Comparison of ENCODE assay signal across 18 cellular contexts in the genomic region with DNA sequence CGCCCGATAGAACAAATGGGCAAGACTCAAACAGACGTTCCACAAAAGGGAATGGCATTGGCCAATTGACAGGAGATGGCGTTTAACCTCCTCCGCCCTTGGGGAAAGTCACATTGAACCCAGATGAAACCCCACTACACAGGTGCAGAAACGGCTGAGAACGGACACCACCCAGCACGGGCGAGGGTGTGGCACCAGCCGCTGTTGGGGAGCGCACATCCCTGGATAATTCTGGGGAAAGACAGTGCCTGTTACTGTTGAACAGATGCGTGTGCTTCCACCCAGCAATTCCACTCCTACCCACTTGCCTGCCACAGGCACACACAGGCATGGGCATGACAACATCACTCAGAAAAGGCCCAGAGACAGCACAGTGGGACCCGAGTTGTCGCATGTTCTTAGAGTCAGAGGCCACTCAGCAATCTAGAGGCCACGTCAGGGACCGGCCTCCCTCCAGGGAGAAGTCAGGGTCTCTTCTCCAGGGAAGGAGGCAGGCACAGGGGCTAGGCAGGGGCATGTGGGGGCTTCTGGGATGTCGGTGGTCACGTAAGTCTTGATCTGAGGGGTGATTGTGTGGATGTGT. TPM values are rescaled to one million over a fixed set of nuclear protein-coding genes. Genes with fewer than 3 reads are reported as not detected.
A peak's percentile ranks its signal among the peaks of the same experiment; 100 is the strongest.
DNase-seq lines count a peak whose midpoint lies in the region; ATAC-seq and TF ChIP-seq lines count a peak whose summit lies in the region.
"Had no signal": no experiment of that assay in that cellular context is flagged by ENCODE, and none has a peak within 500 bp of the region (broad histone marks: within the 10 kb centered on the region; RNA-seq: fewer than 3 reads in every experiment).

No MANE protein-coding gene starts in this region.

- H3K4me2 ChIP-seq in neuronal stem cell (ENCODE audit: insufficient read depth, low read length, poor library complexity, severe bottlenecking): no peak overlapping the region
- H3K4me2 ChIP-seq: GM23338 had no signal

- H3K36me3 ChIP-seq in neuronal stem cell (replicated peaks in 1 of 2; ENCODE audit: control insufficient read depth in 2 of 2, insufficient read depth in 2 of 2, low read length in 2 of 2) (no peaks in the 10 kb centered on the region), upper lobe of right lung (no peaks in the 10 kb centered on the region), esophagus squamous epithelium (no peaks in the 10 kb centered on the region)

- no peaks in the 10 kb centered on the region for H3K9me3 ChIP-seq in neuronal stem cell (replicated peaks in 1 of 2; ENCODE audit: control insufficient read depth in 2 of 2, insufficient read depth in 1 of 2, low read depth in 1 of 2, low read length in 2 of 2)
- no peaks in the 10 kb centered on the region for H3K9me3 ChIP-seq in upper lobe of right lung
- H3K9me3 ChIP-seq in esophagus squamous epithelium: no peaks in the 10 kb centered on the region

- intact Hi-C loops in cardiac septum (cut with DNase I): no loop called here
- intact Hi-C loops in left cardiac atrium (cut with DNase I): no loop called here
- intact Hi-C loops in upper lobe of right lung (cut with DNase I): no loop called here
- intact Hi-C loops in esophagus squamous epithelium (cut with DNase I): no loop called here

- H3K9ac ChIP-seq in neuronal stem cell (ENCODE audit: low read depth, low read length, poor library complexity): no peak overlapping the region

- WGBS in neuronal stem cell (ENCODE audit: extremely low coverage in 2 of 2, insufficient read length in 2 of 2, insufficient replicate concordance in 1 of 2), 2 donors: no CpG with 5 or more reads among the region's 18 CpGs
- 72 to 79% methylated on average over 15 to 18 of the region's 18 CpGs for WGBS in esophagus squamous epithelium, 2 donors

- peak overlapping the region; percentile 64 for H3K18ac ChIP-seq in neuronal stem cell (ENCODE audit: low read length)

- no peak overlapping the region for H3K23ac ChIP-seq in neuronal stem cell (ENCODE audit: low read depth, low read length, poor library complexity)

- H2BK120ac ChIP-seq in neuronal stem cell (ENCODE audit: low read depth, low read length): no peak overlapping the region

- peak overlapping the region; percentile 67 for H2BK15ac ChIP-seq in neuronal stem cell (ENCODE audit: low read length)

- H2AFZ ChIP-seq in neuronal stem cell (ENCODE audit: low read length): no peak overlapping the region
- H2AFZ ChIP-seq: GM23338 had no signal

- no peak overlapping the region for H4K8ac ChIP-seq in neuronal stem cell (ENCODE audit: low read depth, low read length)

- ATAC-seq in left cardiac atrium: no peak
- no peak for ATAC-seq in upper lobe of right lung
- ATAC-seq in GM21515 (IDR thresholded peaks at IDR 0.05; ENCODE audit: unreplicated experiment): no peak
- ATAC-seq: CD8-positive, alpha-beta T cell; GM23338 had no signal

- H3K14ac ChIP-seq in neuronal stem cell (ENCODE audit: low read length): no peak overlapping the region

- no peak for TF ChIP-seq POLR2A in esophagus squamous epithelium (IDR thresholded peaks at IDR 0.05)

- peak overlapping the region; percentile 53 for H3K4ac ChIP-seq in neuronal stem cell (ENCODE audit: low read length)

- H3K27ac ChIP-seq in neuronal stem cell (replicated peaks; ENCODE audit: low read length): no peak overlapping the region
- H3K27ac ChIP-seq in upper lobe of right lung: no peak overlapping the region
- no peak overlapping the region for H3K27ac ChIP-seq in esophagus squamous epithelium
- H3K27ac ChIP-seq: 22Rv1 had no signal

- H2BK5ac ChIP-seq in neuronal stem cell (ENCODE audit: low read length): peak overlapping the region; percentile 39

- H2BK12ac ChIP-seq in neuronal stem cell (ENCODE audit: low read length): no peak overlapping the region

- H3K79me1 ChIP-seq in neuronal stem cell (ENCODE audit: low read depth, low read length): no peaks in the 10 kb centered on the region

- no peak overlapping the region for H3K4me3 ChIP-seq in neuronal stem cell (ENCODE audit: low read length in 2 of 2)
- no peak overlapping the region for H3K4me3 ChIP-seq in upper lobe of right lung
- H3K4me3 ChIP-seq in esophagus squamous epithelium: no peak overlapping the region
- H3K4me3 ChIP-seq: GM23338 had no signal

- no peak overlapping the region for H4K91ac ChIP-seq in neuronal stem cell (ENCODE audit: low read depth, low read length, poor library complexity)

- peak; percentile 23 for DNase-seq in activated CD4-positive, CD25-positive, alpha-beta regulatory T cell treated with anti-CD3 and anti-CD28 coated beads, Interleukin-2, amount 50 U/mL, for 72 hours
- no peak for DNase-seq in activated CD4-positive, CD25-positive, alpha-beta regulatory T cell (lab: John Stamatoyannopoulos, UW)
- DNase-seq in cardiac septum (ENCODE audit: low spot score): peak; percentile 44
- no peak for DNase-seq in left cardiac atrium
- DNase-seq in neuronal stem cell (ENCODE audit: low spot score): no peak
- DNase-seq in upper lobe of right lung: peak; percentile 46
- DNase-seq in esophagus squamous epithelium (lab: John Stamatoyannopoulos, UW): no peak
- DNase-seq: CD8-positive, alpha-beta T cell; COR-L47; DMS153; DMS79 treated with DMSO at 0.1 percent for 48 hours; EL; H7 had no signal

- peak overlapping the region; percentile 56 for H2AK5ac ChIP-seq in neuronal stem cell (ENCODE audit: low read depth, low read length)

- H3K4me1 ChIP-seq in neuronal stem cell (ENCODE audit: control insufficient read depth in 2 of 2, insufficient read depth in 1 of 2, low read depth in 1 of 2, low read length in 2 of 2) (peaks cover 0 to under 1% of the 10 kb centered on the region in 2 donors), upper lobe of right lung (no peaks in the 10 kb centered on the region), esophagus squamous epithelium (no peaks in the 10 kb centered on the region)

- H3K27me3 ChIP-seq in neuronal stem cell (ENCODE audit: control insufficient read depth in 3 of 3, insufficient read depth in 3 of 3, low read depth in 1 of 3, low read length in 3 of 3) (peaks cover 0 to 49% (median 2%) of the 10 kb centered on the region in 3 experiments), upper lobe of right lung (peaks cover 9% of the 10 kb centered on the region), esophagus squamous epithelium (peaks cover 0 to 53% (median 0%) of the 10 kb centered on the region in 4 donors)

- TF ChIP-seq CTCF in upper lobe of right lung (IDR thresholded peaks at IDR 0.05): no peak
- no peak for TF ChIP-seq CTCF in esophagus squamous epithelium (IDR thresholded peaks at IDR 0.05)

RNA-seq across cellular contexts. Expression of gene PRXL2B, which starts 15.2 kb away (rescaled TPM):
- total RNA-seq in cardiac septum: 3.4 TPM
- total RNA-seq in left cardiac atrium: 10 to 100 TPM; 10.8 to 14.1 TPM
- polyA plus RNA-seq in neuronal stem cell (2013, experiment 1 of 2): 35.1 TPM
- 35.3 TPM for polyA plus RNA-seq in neuronal stem cell (2013, experiment 2 of 2)
- 25.9 TPM for total RNA-seq in upper lobe of right lung
- total RNA-seq in esophagus squamous epithelium: 10 to 100 TPM in 3 of 4 donors, 1 to 10 TPM in 1; 8.2 to 33.9 (median 11.3) TPM

RNA-seq across cellular contexts. Expression of gene MMEL1, which starts 31.0 kb away (rescaled TPM):
- not detected for total RNA-seq in cardiac septum
- under 1 TPM; 0.47 to 0.68 TPM for total RNA-seq in left cardiac atrium
- polyA plus RNA-seq in neuronal stem cell (2013, experiment 1 of 2): 1.1 TPM
- 1.4 TPM for polyA plus RNA-seq in neuronal stem cell (2013, experiment 2 of 2)
- total RNA-seq in upper lobe of right lung: 3.2 TPM
- 1 to 10 TPM in 1 of 4 donors, not detected in 3; 3.1 TPM for total RNA-seq in esophagus squamous epithelium
- total RNA-seq: A673, HT1080 had no signal

RNA-seq across cellular contexts. Expression of gene TNFRSF14, which starts 45.6 kb away (rescaled TPM):
- total RNA-seq in cardiac septum (13.8 TPM), left cardiac atrium (10 to 100 TPM; 21.6 to 22.6 TPM), upper lobe of right lung (133 TPM), esophagus squamous epithelium (10 to 100 TPM; 13.8 to 39.5 (median 19.6) TPM)
- 1.1 TPM for polyA plus RNA-seq in neuronal stem cell (2013, experiment 1 of 2)
- 1.3 TPM for polyA plus RNA-seq in neuronal stem cell (2013, experiment 2 of 2)
- total RNA-seq: GM23338 had no signal
- polyA plus RNA-seq: GM23338 had no signal

Comparison
In these comparisons a context has a peak if more than half of its experiments do, and no peak if none do; other contexts are left out.
1. DNase-seq: peak in activated CD4-positive, CD25-positive, alpha-beta regulatory T cell treated with anti-CD3 and anti-CD28 coated beads, Interleukin-2, amount 50 U/mL, for 72 hours (single experiment), cardiac septum (single experiment) and upper lobe of right lung (single experiment); none in activated CD4-positive, CD25-positive, alpha-beta regulatory T cell (0 of 4), left cardiac atrium (single experiment), neuronal stem cell (single experiment) and esophagus squamous epithelium (single experiment).